14 cellular contexts compared by ENCODE assay signal in genomic region chr1:172431721-172432192, GRCh38. TPM values are rescaled to one million over a fixed set of nuclear protein-coding genes. Genes with fewer than 3 reads are reported as not detected.
DNase-seq lines count a peak whose midpoint lies in the region; ATAC-seq and TF ChIP-seq lines count a peak whose summit lies in the region.
"Had no signal": no experiment of that assay in that cellular context is flagged by ENCODE, and none has a peak within 500 bp of the region (broad histone marks: within the 10 kb centered on the region; RNA-seq: fewer than 3 reads in every experiment).

No MANE protein-coding gene starts in this region.

- H3K4me1 ChIP-seq in transverse colon = peaks cover 0 to 16% (median 4%) of the 10 kb centered on the region in 4 donors

- no peak for TF ChIP-seq EP300 in transverse colon (IDR thresholded peaks at IDR 0.05; ENCODE audit: low read depth)

- TF ChIP-seq CTCF in VCaP (conservative IDR thresholded peaks at IDR 0.05) = no peak
- no peak for TF ChIP-seq CTCF in transverse colon (IDR thresholded peaks at IDR 0.05)

- intact Hi-C loops in transverse colon (cut with DNase I; ENCODE audit: low total_unique reads) (no loop called here), Right ventricle myocardium superior (cut with DNase I) (no loop called here)

- WGBS in transverse colon (ENCODE audit: low coverage in 1 of 2), 2 donors = 50 to 56% methylated on average over 1 to 9 of the region's 9 CpGs

- ATAC-seq in Right ventricle myocardium superior (ENCODE audit: poor library complexity) = no peak

- no peaks in the 10 kb centered on the region for H3K27me3 ChIP-seq in transverse colon
- H3K27me3 ChIP-seq: esophagus muscularis mucosa, neutrophil had no signal

- no peaks in the 10 kb centered on the region for H3K36me3 ChIP-seq in transverse colon
- H3K36me3 ChIP-seq: esophagus muscularis mucosa had no signal

- H3K4me1 Mint-ChIP-seq in activated naive CD8-positive, alpha-beta T cell (ENCODE audit: low read depth) = peaks cover 43% of the 10 kb centered on the region
- peaks cover 35% of the 10 kb centered on the region for H3K4me1 Mint-ChIP-seq in activated naive CD8-positive, alpha-beta T cell treated with anti-CD3 and anti-CD28 coated beads for 36 hours

- in situ Hi-C loops in transverse colon (cut with MboI; ENCODE audit: low pct_ligation_motif_present in 1 of 4, low pct_unique_long_range_greater_than_20kb in 1 of 4, low sequenced_read_pairs in 3 of 4) = loop anchor here in 1 of 4 donors (25.0 kb wide), 2 partner anchors 419 to 644 kb away; partner anchors contain the start of gene METTL13
- in situ Hi-C loops in G401 (cut with HindIII; ENCODE audit: low sequenced_read_pairs) = no loop called here

- H3K27ac Mint-ChIP-seq in activated naive CD8-positive, alpha-beta T cell = peak overlapping the region; percentile 72
- no peak overlapping the region for H3K27ac Mint-ChIP-seq in activated naive CD8-positive, alpha-beta T cell treated with anti-CD3 and anti-CD28 coated beads for 36 hours
- H3K27ac Mint-ChIP-seq: B cell had no signal

- H3K4me3 ChIP-seq in iPS-18c (ENCODE audit: insufficient read depth, low read depth, low read length) (peak overlapping the region; percentile 15; the same call in 1 of the 2 replicates), transverse colon (no peak overlapping the region)
- H3K4me3 ChIP-seq: esophagus muscularis mucosa, SK-N-MC had no signal

- peak overlapping the region; percentile 70 for H3K27ac ChIP-seq in VCaP
- H3K27ac ChIP-seq in transverse colon = peak overlapping the region; percentile 45 to 70 (median 61)
- H3K27ac ChIP-seq: esophagus muscularis mucosa, neutrophil, SK-N-MC had no signal

- DNase-seq in activated naive CD8-positive, alpha-beta T cell treated with anti-CD3 and anti-CD28 coated beads for 36 hours = no peak
- DNase-seq in transverse colon = peak; percentile 75
- DNase-seq in Right ventricle myocardium superior = no peak
- DNase-seq in G401 (ENCODE audit: low spot score) = no peak
- DNase-seq in inferior parietal cortex (ENCODE audit: extremely low spot score) = no peak
- DNase-seq: NCI-H526 treated with DMSO at 0.1 percent for 48 hours had no signal

- H3K4me3 Mint-ChIP-seq in activated naive CD8-positive, alpha-beta T cell = peak overlapping the region; percentile 54
- H3K4me3 Mint-ChIP-seq in activated naive CD8-positive, alpha-beta T cell treated with anti-CD3 and anti-CD28 coated beads for 36 hours = no peak overlapping the region
- H3K4me3 Mint-ChIP-seq: B cell had no signal

- H3K36me3 Mint-ChIP-seq in activated naive CD8-positive, alpha-beta T cell = peaks cover 3% of the 10 kb centered on the region
- peaks cover 25% of the 10 kb centered on the region for H3K36me3 Mint-ChIP-seq in activated naive CD8-positive, alpha-beta T cell treated with anti-CD3 and anti-CD28 coated beads for 36 hours

- no peaks in the 10 kb centered on the region for H3K9me3 Mint-ChIP-seq in activated naive CD8-positive, alpha-beta T cell (ENCODE audit: low read depth)
- peaks cover 6% of the 10 kb centered on the region for H3K9me3 Mint-ChIP-seq in activated naive CD8-positive, alpha-beta T cell treated with anti-CD3 and anti-CD28 coated beads for 36 hours

- no peak for TF ChIP-seq POLR2A in transverse colon (IDR thresholded peaks at IDR 0.05)

- no peaks in the 10 kb centered on the region for H3K9me3 ChIP-seq in iPS-18c (ENCODE audit: control insufficient read depth, insufficient read depth, low read length)
- no peaks in the 10 kb centered on the region for H3K9me3 ChIP-seq in transverse colon
- H3K9me3 ChIP-seq: esophagus muscularis mucosa, neutrophil had no signal

- H3K27me3 Mint-ChIP-seq in activated naive CD8-positive, alpha-beta T cell = no peaks in the 10 kb centered on the region
- H3K27me3 Mint-ChIP-seq in activated naive CD8-positive, alpha-beta T cell treated with anti-CD3 and anti-CD28 coated beads for 36 hours = no peaks in the 10 kb centered on the region
- H3K27me3 Mint-ChIP-seq: B cell had no signal

RNA-seq across cellular contexts. Expression of gene C1orf105, which starts 11.3 kb away (rescaled TPM):
- not detected for total RNA-seq in activated naive CD8-positive, alpha-beta T cell treated with anti-CD3 and anti-CD28 coated beads for 36 hours
- total RNA-seq in transverse colon (not detected), Right ventricle myocardium superior (14.3 TPM)
- not detected in 2 replicates for total RNA-seq in G401 (2014; rRNA removed; shearing (Covaris generic))
- total RNA-seq: B cell, esophagus muscularis mucosa, M059J had no signal

RNA-seq across cellular contexts. Expression of gene PIGC, which starts 12.1 kb away (rescaled TPM):
- 10 to 100 TPM; 18.5 to 20.1 TPM for total RNA-seq in activated naive CD8-positive, alpha-beta T cell treated with anti-CD3 and anti-CD28 coated beads for 36 hours
- total RNA-seq in transverse colon = 10 to 100 TPM in 3 of 4 donors, 1 to 10 TPM in 1; 9.8 to 43.8 (median 22.8) TPM
- 12.7 TPM for total RNA-seq in Right ventricle myocardium superior
- total RNA-seq in G401 (2014; rRNA removed; shearing (Covaris generic)) = 64.4 and 74.0 TPM in 2 replicates

Comparison
In these comparisons a context has a peak if more than half of its experiments do, and no peak if none do; other contexts are left out.
1. RNA of gene C1orf105, which starts 11.3 kb away (total RNA-seq): 14.3 TPM in Right ventricle myocardium superior (single experiment); not detected in activated naive CD8-positive, alpha-beta T cell treated with anti-CD3 and anti-CD28 coated beads for 36 hours, not detected in transverse colon and not detected in G401; every median in the first group is over 10 times any median in the second.